8 cellular contexts compared by ENCODE assay signal in genomic region chr5:36744678-36745659, GRCh38.
DNase-seq lines count a peak whose midpoint lies in the region; ATAC-seq and TF ChIP-seq lines count a peak whose summit lies in the region.

No MANE protein-coding gene starts in this region.

- H3K27ac Mint-ChIP-seq in neural progenitor cell = peak overlapping the region; percentile 35

- H3K4me1 ChIP-seq in neural progenitor cell = no peaks in the 10 kb centered on the region

- H3K27ac ChIP-seq in neural progenitor cell = no peak overlapping the region

- DNase-seq in EH (ENCODE audit: low read depth) (peak; percentile 70), HS-5 (ENCODE audit: low read depth) (peak; percentile 64), NCI-H774 (lab: John Stamatoyannopoulos, UW) (peak; percentile 73), germinal center (ENCODE audit: low spot score) (peak; percentile 68), neural progenitor cell (ENCODE audit: low spot score) (peak; percentile 88)
- peak; percentile 26 for DNase-seq in activated naive CD4-positive, alpha-beta T cell treated with anti-CD3 and anti-CD28 coated beads, Interleukin-2, amount 50 U/mL, for 16 hours

- H3K27me3 Mint-ChIP-seq in neural progenitor cell (ENCODE audit: insufficient read depth, low read depth) = peaks cover 30% of the 10 kb centered on the region

- H3K79me2 ChIP-seq in neural progenitor cell (ENCODE audit: low read depth) = no peaks in the 10 kb centered on the region

- no peaks in the 10 kb centered on the region for H3K9me3 ChIP-seq in neural progenitor cell (ENCODE audit: low read depth)

- H3K4me2 ChIP-seq in neural progenitor cell = peak overlapping the region; percentile 88

- H3K27me3 ChIP-seq in neural progenitor cell = peaks cover 42% of the 10 kb centered on the region

- peak overlapping the region; percentile 59 for H3K4me3 ChIP-seq in neural progenitor cell

- peak overlapping the region; percentile 90 for H2AFZ ChIP-seq in neural progenitor cell (replicated peaks)

- H3K9me3 Mint-ChIP-seq in neural progenitor cell = no peaks in the 10 kb centered on the region

- H3K4me1 Mint-ChIP-seq in neural progenitor cell = peaks cover 10% of the 10 kb centered on the region

- H3K4me3 Mint-ChIP-seq in neural progenitor cell = peak overlapping the region; percentile 92

- no peaks in the 10 kb centered on the region for H3K36me3 Mint-ChIP-seq in neural progenitor cell

- TF ChIP-seq CTCF in neural progenitor cell (IDR thresholded peaks at IDR 0.05) = peak; percentile 78

- no peaks in the 10 kb centered on the region for H4K20me1 ChIP-seq in neural progenitor cell (ENCODE audit: low read depth)

- H3K36me3 ChIP-seq in neural progenitor cell = no peaks in the 10 kb centered on the region

- peaks cover 11% of the 10 kb centered on the region for H3F3A ChIP-seq in neural progenitor cell (ENCODE audit: low read depth)

- no peak overlapping the region for H3K9ac ChIP-seq in neural progenitor cell

- ATAC-seq in GM21423 (IDR thresholded peaks at IDR 0.05; ENCODE audit: unreplicated experiment) = peak; percentile 67
- ATAC-seq in GM18873 (IDR thresholded peaks at IDR 0.05; ENCODE audit: low FRiP score, unreplicated experiment) = no peak

Comparison
In these comparisons a context has a peak if more than half of its experiments do, and no peak if none do; other contexts are left out.
1. DNase-seq: peak in every context shown above with its lines; median percentile 88 in neural progenitor cell; 73 in NCI-H774; 70 in EH; 68 in germinal center; 64 in HS-5; 26 in activated naive CD4-positive, alpha-beta T cell treated with anti-CD3 and anti-CD28 coated beads, Interleukin-2, amount 50 U/mL, for 16 hours.